8 cellular contexts compared by ENCODE assay signal in the genomic region with DNA sequence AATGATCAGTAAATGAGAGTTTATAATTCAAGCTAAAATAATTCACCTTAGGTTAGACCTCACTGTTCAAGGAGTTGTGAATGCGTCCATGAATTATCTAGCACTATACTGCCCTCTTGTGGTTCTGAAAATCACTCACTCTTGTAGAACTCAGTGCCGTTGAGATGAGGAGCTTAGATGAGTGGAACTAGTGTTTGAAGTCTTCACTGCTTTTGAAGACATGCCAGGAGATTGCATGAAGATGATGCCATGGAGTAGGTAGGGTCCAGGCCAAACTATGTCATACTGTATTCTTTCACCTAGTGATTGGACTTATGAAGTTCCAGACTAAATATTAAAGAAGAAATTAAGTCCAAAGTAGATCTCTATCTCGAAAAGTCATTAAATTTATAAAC. TPM values are rescaled to one million over a fixed set of nuclear protein-coding genes. Genes with fewer than 3 reads are reported as not detected.
DNase-seq lines count a peak whose midpoint lies in the region; ATAC-seq, FAIRE-seq and TF ChIP-seq lines count a peak whose summit lies in the region.

No MANE protein-coding gene starts in this region.

- 46% methylated on average over 3 of the region's 3 CpGs; no CpG with 5 or more reads in 1 of the 2 experiments for WGBS in H1 (ENCODE audit: extremely low coverage in 1 of 2, insufficient coverage in 1 of 2, insufficient read length in 1 of 2, insufficient replicate concordance in 2 of 2, low coverage in 1 of 2, low lambda C conversion rate in 2 of 2, missing lambda C conversion rate in 1 of 2), 2 experiments
- 26 to 29% methylated on average over 3 of the region's 3 CpGs for WGBS in aorta, 2 donors

- POLR2A ChIA-PET in H1 (lab: Charles Lee; ENCODE audit: partially characterized antibody): interaction anchor here (0.9 to 1.2 kb wide), 4 partner anchors 13 to 138 kb away, joined by 3 to 4 read pairs (median 3); no protein-coding TSS in a partner anchor

- H3K9me3 Mint-ChIP-seq in mesothelial cell of epicardium: no peaks in the 10 kb centered on the region

- H3K9ac ChIP-seq in H1 (replicated peaks in 1 of 4; ENCODE audit: extremely low read depth in 1 of 4, low read depth in 3 of 4, low read length in 3 of 4): no peak overlapping the region

- DNase-seq in AG09309 (ENCODE audit: low read depth) (peak; percentile 59), NCI-H1048 (lab: John Stamatoyannopoulos, UW) (peak; percentile 65), SJSA1 (ENCODE audit: low read depth in 1 of 2, low spot score in 2 of 2) (peak in 1 of 2 experiments; percentile 78), H1 (ENCODE audit: low read depth in 1 of 2, low spot score in 2 of 2) (no peak), mesothelial cell of epicardium (ENCODE audit: low spot score in 2 of 2, unreplicated experiment in 2 of 2) (no peak), aorta (no peak)

- H3K4me3 ChIP-seq in AG09309 (ENCODE audit: control insufficient read depth, low read depth, low read length): no peak overlapping the region
- H3K4me3 ChIP-seq in SJSA1: no peak overlapping the region
- no peak overlapping the region for H3K4me3 ChIP-seq in H1 (ENCODE audit: extremely low read depth in 1 of 4, insufficient read depth in 2 of 4, low read depth in 3 of 4, low read length in 4 of 4)
- no peak overlapping the region for H3K4me3 ChIP-seq in aorta (ENCODE audit: low read length in 2 of 2)

- no peaks in the 10 kb centered on the region for H3K23me2 ChIP-seq in H1 (ENCODE audit: low read depth, low read length)

- no peak overlapping the region for H3K4me2 ChIP-seq in H1 (ENCODE audit: insufficient read depth in 1 of 2, low read depth in 2 of 2, low read length in 2 of 2)

- no peak overlapping the region for H3K4ac ChIP-seq in H1 (replicated peaks; ENCODE audit: insufficient read length, low read depth, low read length)

- no peaks in the 10 kb centered on the region for H3K9me3 ChIP-seq in SJSA1 (replicated peaks)
- no peaks in the 10 kb centered on the region for H3K9me3 ChIP-seq in H1 (ENCODE audit: insufficient read depth in 2 of 2, low read depth in 1 of 2, low read length in 1 of 2)
- no peaks in the 10 kb centered on the region for H3K9me3 ChIP-seq in aorta (ENCODE audit: control insufficient read depth, low read length)

- no peak overlapping the region for H3K14ac ChIP-seq in H1 (ENCODE audit: insufficient read length)

- H3K27me3 Mint-ChIP-seq in mesothelial cell of epicardium (ENCODE audit: low read depth): no peaks in the 10 kb centered on the region

- H3K27ac ChIP-seq in SJSA1: peak overlapping the region; percentile 83
- no peak overlapping the region for H3K27ac ChIP-seq in H1 (ENCODE audit: low read depth, low read length)
- H3K27ac ChIP-seq in aorta (ENCODE audit: low read depth in 1 of 2, low read length in 2 of 2): no peak overlapping the region

- no peaks in the 10 kb centered on the region; the same call in 1 of the 2 replicates for H3K79me1 ChIP-seq in H1 (ENCODE audit: low read depth, low read length)

- no peaks in the 10 kb centered on the region for H3K27me3 ChIP-seq in SJSA1 (replicated peaks)
- no peaks in the 10 kb centered on the region for H3K27me3 ChIP-seq in H1 (replicated peaks in 1 of 4; ENCODE audit: control insufficient read depth in 3 of 4, extremely low read depth in 1 of 4, insufficient read depth in 3 of 4, low read length in 3 of 4)
- H3K27me3 ChIP-seq in aorta (ENCODE audit: control insufficient read depth in 1 of 2, insufficient read depth in 2 of 2, low read length in 1 of 2): no peaks in the 10 kb centered on the region

- no peak overlapping the region for H2BK12ac ChIP-seq in H1 (ENCODE audit: low read depth, low read length)

- TF ChIP-seq CTCF in AG09309 (IDR thresholded peaks at IDR 0.05; ENCODE audit: control insufficient read depth, insufficient read depth, low read depth, low read length, missing control alignments) (peak; percentile 66), GM12873 (IDR thresholded peaks at IDR 0.05; ENCODE audit: insufficient read depth, low read depth, low read length, missing control alignments) (peak; percentile 67), H1 (IDR thresholded peaks at IDR 0.05; ENCODE audit: control extremely low read depth in 1 of 3, insufficient read depth in 1 of 3, low read depth in 1 of 3, low read length in 3 of 3) (peak in 2 of 3 experiments; percentile 69 to 77; a peak in 3 of 4 replicates), mesothelial cell of epicardium (IDR thresholded peaks at IDR 0.05; ENCODE audit: unreplicated experiment) (peak; percentile 78)

- H3K27ac Mint-ChIP-seq in mesothelial cell of epicardium: peak overlapping the region; percentile 92

- CTCF ChIA-PET in H1 (lab: Charles Lee; ENCODE audit: partially characterized antibody): interaction anchor here (0.6 to 5.7 kb wide), 72 partner anchors 9 to 604 kb away, joined by 3 to 53 read pairs (median 5); no protein-coding TSS in a partner anchor

- no peak overlapping the region for H3K4me3 Mint-ChIP-seq in mesothelial cell of epicardium

- no peak overlapping the region for H2AK5ac ChIP-seq in H1 (ENCODE audit: low read depth, low read length)

- no peak overlapping the region for H2BK5ac ChIP-seq in H1 (ENCODE audit: low read depth, low read length)

- ATAC-seq in HG02678 (IDR thresholded peaks at IDR 0.05; ENCODE audit: unreplicated experiment) (peak; percentile 71), aorta (ENCODE audit: low FRiP score) (peak; percentile 90)

- H3K56ac ChIP-seq in H1 (replicated peaks; ENCODE audit: insufficient read length, low read depth, low read length): no peak overlapping the region

- H3K79me2 ChIP-seq in H1 (ENCODE audit: control insufficient read depth in 1 of 2, insufficient read depth in 2 of 2, low read length in 2 of 2): no peaks in the 10 kb centered on the region

- H3K36me3 Mint-ChIP-seq in mesothelial cell of epicardium: peaks cover 5% of the 10 kb centered on the region

- H2AFZ ChIP-seq in H1 (ENCODE audit: low read length): no peak overlapping the region

- no peak overlapping the region for H2BK20ac ChIP-seq in H1 (ENCODE audit: low read length)

- no peak for TF ChIP-seq POLR2A in H1 (IDR thresholded peaks at IDR 0.05; ENCODE audit: control extremely low read depth in 1 of 2, low read depth in 2 of 2, low read length in 2 of 2)

- intact Hi-C loops in aorta (cut with DNase I): loop anchor here in 1 of 2 donors (5.0 to 10.0 kb wide), 2 partner anchors 137 to 260 kb away; a partner anchor contains a TSS

- peaks cover 37% of the 10 kb centered on the region for H3K4me1 ChIP-seq in SJSA1 (replicated peaks)
- no peaks in the 10 kb centered on the region; a peak in 1 of 7 replicates for H3K4me1 ChIP-seq in H1 (replicated peaks in 1 of 4; ENCODE audit: control insufficient read depth in 3 of 4, insufficient read depth in 4 of 4, low read length in 3 of 4)
- peaks cover 0 to 3% of the 10 kb centered on the region in 2 donors for H3K4me1 ChIP-seq in aorta (ENCODE audit: control insufficient read depth in 1 of 2, insufficient read depth in 2 of 2, low read length in 2 of 2)

- peak; percentile 86 to 87 for TF ChIP-seq RAD21 in H1 (IDR thresholded peaks at IDR 0.05 in 1 of 2, conservative IDR thresholded peaks at IDR 0.05 in 1 of 2; ENCODE audit: low read depth in 2 of 2, low read length in 2 of 2)

- H2BK15ac ChIP-seq in H1 (ENCODE audit: low read length): no peak overlapping the region

- FAIRE-seq in H1 (lab: Jason Lieb, UNC): peak; percentile 48

- no peaks in the 10 kb centered on the region for H4K20me1 ChIP-seq in H1 (replicated peaks in 1 of 2; ENCODE audit: control insufficient read depth in 1 of 2, insufficient read depth in 2 of 2, low read length in 2 of 2)

- TF ChIP-seq EP300 in H1 (IDR thresholded peaks at IDR 0.05; ENCODE audit: borderline replicate concordance in 1 of 2, low read depth in 2 of 2, low read length in 2 of 2): no peak

- no peak overlapping the region for H3K23ac ChIP-seq in H1 (ENCODE audit: insufficient read length)

- no peak overlapping the region for H4K8ac ChIP-seq in H1 (ENCODE audit: extremely low read depth, insufficient read depth, low read length)

- no peak overlapping the region for H4K5ac ChIP-seq in H1 (ENCODE audit: insufficient read length, low read depth, low read length)

- H3K36me3 ChIP-seq in SJSA1 (no peaks in the 10 kb centered on the region), H1 (ENCODE audit: control insufficient read depth in 2 of 4, insufficient read depth in 4 of 4, low read length in 3 of 4) (peaks cover 0 to 6% (median 0%) of the 10 kb centered on the region in 4 experiments; a peak in 2 of 8 replicates), aorta (ENCODE audit: control insufficient read depth in 1 of 2, insufficient read depth in 2 of 2, low read length in 1 of 2) (no peaks in the 10 kb centered on the region)

- H3K18ac ChIP-seq in H1 (ENCODE audit: extremely low read depth, low read length): no peak overlapping the region

- no peak overlapping the region for H4K91ac ChIP-seq in H1 (replicated peaks; ENCODE audit: insufficient read length, low read length)

- H3K4me1 Mint-ChIP-seq in mesothelial cell of epicardium: peaks cover 16% of the 10 kb centered on the region

- no peak overlapping the region for H2BK120ac ChIP-seq in H1 (replicated peaks; ENCODE audit: low read depth, low read length)

TF ChIP-seq in H1, 55 proteins besides CTCF, POLR2A, EP300 and RAD21:
- TF ChIP-seq CTBP2 (IDR thresholded peaks at IDR 0.05; ENCODE audit: borderline replicate concordance, insufficient read depth, insufficient read length, low read length) (no peak), YY1 (IDR thresholded peaks at IDR 0.05; ENCODE audit: low read depth, low read length) (no peak)

RNA-seq across cellular contexts. Expression of a gene that starts 28.8 kb away (rescaled TPM):
- 8.6 and 11.6 TPM in 2 replicates for total RNA-seq in SJSA1 (2014; rRNA removed; shearing (Covaris generic))
- total RNA-seq in H1 (2021; fragmentation: NEBNext Ultra II Directional; extraction: Animal tissue kit (Norgen Biotek cat#: 25700)): 16.0 and 17.5 TPM in 2 replicates
- 7.5 and 11.3 TPM in 2 replicates for polyA plus RNA-seq in H1 (2011; rRNA removed)
- polyA plus RNA-seq in H1 (2011; cell fraction: cytosol; rRNA removed): 13.6 TPM
- 27.5 TPM for polyA plus RNA-seq in H1 (2011; cell fraction: nucleus; rRNA removed)
- polyA plus RNA-seq in H1 (2012, experiment 1 of 2): 12.1 to 14.4 TPM (median 13.3 TPM) in 4 replicates
- 8.9 TPM for polyA plus RNA-seq in H1 (2012, experiment 2 of 2)
- 12.4 TPM for polyA plus RNA-seq in H1 (2013, experiment 1 of 2)
- polyA plus RNA-seq in H1 (2013, experiment 2 of 2): 10.9 TPM
- polyA minus RNA-seq in H1 (2011; rRNA and poly(A)+ RNA removed): 11.8 and 12.3 TPM in 2 replicates
- 5.9 TPM for polyA minus RNA-seq in H1 (2011; cell fraction: cytosol; rRNA and poly(A)+ RNA removed)
- 19.0 TPM for polyA minus RNA-seq in H1 (2011; cell fraction: nucleus; rRNA and poly(A)+ RNA removed)
- total RNA-seq in mesothelial cell of epicardium: 17.2 to 18.1 TPM (median 17.2 TPM) in 3 replicates
- total RNA-seq in aorta: 10 to 100 TPM in 1 of 2 donors, 1 to 10 TPM in 1; 7.7 to 14.3 TPM
- polyA plus RNA-seq in aorta: 10 to 100 TPM in 1 of 2 donors, 1 to 10 TPM in 1; 1.9 to 12.4 TPM

Comparison
In these comparisons a context has a peak if more than half of its experiments do, and no peak if none do; other contexts are left out.
1. DNase-seq: peak in AG09309 (single experiment) and NCI-H1048 (single experiment); none in H1 (0 of 2), mesothelial cell of epicardium (0 of 2) and aorta (0 of 2).
2. Peak in every context shown above with its lines, with median percentiles within 50 percentile points of each other: CTCF ChIP-seq.